In genomic region chr1:204415351-204415750, GRCh38 we compare ENCODE assay signal across 23 cellular contexts. TPM values are rescaled to one million over a fixed set of nuclear protein-coding genes. Genes with fewer than 3 reads are reported as not detected.
A peak's percentile ranks its signal among the peaks of the same experiment; 100 is the strongest.
DNase-seq lines count a peak whose midpoint lies in the region; ATAC-seq, FAIRE-seq and TF ChIP-seq lines count a peak whose summit lies in the region.
"Had no signal": no experiment of that assay in that cellular context is flagged by ENCODE, and none has a peak within 500 bp of the region (broad histone marks: within the 10 kb centered on the region; RNA-seq: fewer than 3 reads in every experiment).

No MANE protein-coding gene starts in this region.

- TF ChIP-seq RAD21 in A549 (conservative IDR thresholded peaks at IDR 0.05 in 1 of 2, IDR thresholded peaks at IDR 0.05 in 1 of 2): no peak

- no peaks in the 10 kb centered on the region for H3K36me3 ChIP-seq in colonic mucosa
- no peaks in the 10 kb centered on the region for H3K36me3 ChIP-seq in suprapubic skin
- H3K36me3 ChIP-seq: BLaER1 had no signal

- H3K27me3 Mint-ChIP-seq in natural killer cell treated with Interleukin-12 subunit alpha and Interleukin-12 subunit beta and Interleukin-15 and Interleukin-18, amount 100 ng/mL, for 72 hours: no peaks in the 10 kb centered on the region
- no peaks in the 10 kb centered on the region for H3K27me3 Mint-ChIP-seq in activated T-cell treated with anti-CD3 and anti-CD28 coated beads, Interleukin-2, amount 50 U/mL, for 4 hours (ENCODE audit: low read depth)
- H3K27me3 Mint-ChIP-seq: CD4-positive, alpha-beta T cell had no signal

- intact Hi-C loops in colonic mucosa (cut with DNase I): no loop called here

- POLR2A ChIA-PET in A549 (lab: Yijun Ruan, JAX): interaction anchor here (0.6 kb wide), 1 partner anchor 236 kb away, joined by 3 read pairs; no protein-coding TSS in a partner anchor
- POLR2A ChIA-PET in RWPE1 (lab: Yijun Ruan, JAX; ENCODE audit: low non-redundant PET): interaction anchor here (0.6 kb wide), 1 partner anchor 14 kb away, joined by 3 read pairs; no protein-coding TSS in a partner anchor

- H3K4me2 ChIP-seq in A549: no peak overlapping the region
- H3K4me2 ChIP-seq: BLaER1, KMS-11 had no signal

- H3K27me3 ChIP-seq in colonic mucosa (no peaks in the 10 kb centered on the region), suprapubic skin (no peaks in the 10 kb centered on the region)
- H3K27me3 ChIP-seq: BLaER1 had no signal

- no peak overlapping the region for H3K27ac Mint-ChIP-seq in natural killer cell treated with Interleukin-12 subunit alpha and Interleukin-12 subunit beta and Interleukin-15 and Interleukin-18, amount 100 ng/mL, for 72 hours
- H3K27ac Mint-ChIP-seq: CD4-positive, alpha-beta T cell had no signal

- TF ChIP-seq CTCF in A549 (IDR thresholded peaks at IDR 0.05): no peak
- TF ChIP-seq CTCF in RWPE1 (conservative IDR thresholded peaks at IDR 0.05; ENCODE audit: low read depth): no peak
- TF ChIP-seq CTCF in colonic mucosa (IDR thresholded peaks at IDR 0.05): no peak
- no peak for TF ChIP-seq CTCF in suprapubic skin (IDR thresholded peaks at IDR 0.05)

- ATAC-seq in A549: no peak
- ATAC-seq in natural killer cell treated with Interleukin-12 subunit alpha and Interleukin-12 subunit beta and Interleukin-15 and Interleukin-18, amount 100 ng/mL, for 72 hours: no peak
- no peak for ATAC-seq in activated T-cell treated with anti-CD3 and anti-CD28 coated beads, Interleukin-2, amount 50 U/mL, for 4 hours

- no peaks in the 10 kb centered on the region for H3K9me3 Mint-ChIP-seq in natural killer cell treated with Interleukin-12 subunit alpha and Interleukin-12 subunit beta and Interleukin-15 and Interleukin-18, amount 100 ng/mL, for 72 hours
- H3K9me3 Mint-ChIP-seq in activated T-cell treated with anti-CD3 and anti-CD28 coated beads, Interleukin-2, amount 50 U/mL, for 4 hours: no peaks in the 10 kb centered on the region
- H3K9me3 Mint-ChIP-seq: CD4-positive, alpha-beta T cell had no signal

- H3K9ac ChIP-seq in colonic mucosa (ENCODE audit: low read depth in 2 of 2, low read length in 2 of 2): no peak overlapping the region
- H3K9ac ChIP-seq: BLaER1, KMS-11 had no signal

- H3K4me3 ChIP-seq in A549 (no peak overlapping the region), colonic mucosa (no peak overlapping the region), suprapubic skin (no peak overlapping the region)
- H3K4me3 ChIP-seq: BLaER1, HAP-1, SK-N-MC had no signal

- DNase-seq in A549 (ENCODE audit: low read depth in 1 of 2, low spot score in 1 of 2): no peak
- DNase-seq in RWPE1 (ENCODE audit: low spot score): no peak
- peak; percentile 14 for DNase-seq in colonic mucosa
- DNase-seq in suprapubic skin (ENCODE audit: low spot score in 2 of 2): no peak
- no peak for DNase-seq in natural killer cell treated with Interleukin-12 subunit alpha and Interleukin-12 subunit beta and Interleukin-15 and Interleukin-18, amount 100 ng/mL, for 72 hours (ENCODE audit: low spot score)
- no peak for DNase-seq in activated T-cell treated with anti-CD3 and anti-CD28 coated beads, Interleukin-2, amount 50 U/mL, for 4 hours
- no peak for DNase-seq in UCSD-AML1 (lab: John Stamatoyannopoulos, UW; ENCODE audit: unreplicated experiment)
- DNase-seq: CD4-positive, alpha-beta T cell; DMS53; GOT3; IMR-90; NCI-H1048; NCI-H1417; NCI-H1694; NCI-H2029 treated with DMSO at 0.1 percent for 48 hours; NCI-H526 treated with DMSO at 0.1 percent for 48 hours; SIG-M5 had no signal

- peak overlapping the region; percentile 98 to 100; a peak in 5 of 6 replicates for H3K27ac ChIP-seq in A549
- H3K27ac ChIP-seq in RWPE1: peak overlapping the region; percentile 25; the same call in 1 of the 2 replicates
- no peak overlapping the region for H3K27ac ChIP-seq in colonic mucosa
- peak overlapping the region; percentile 92 for H3K27ac ChIP-seq in suprapubic skin
- H3K27ac ChIP-seq: BLaER1, KMS-11 had no signal

- peaks cover 5% of the 10 kb centered on the region for H3K36me3 Mint-ChIP-seq in natural killer cell treated with Interleukin-12 subunit alpha and Interleukin-12 subunit beta and Interleukin-15 and Interleukin-18, amount 100 ng/mL, for 72 hours
- H3K36me3 Mint-ChIP-seq in activated T-cell treated with anti-CD3 and anti-CD28 coated beads, Interleukin-2, amount 50 U/mL, for 4 hours (ENCODE audit: insufficient read depth): peaks cover 3% of the 10 kb centered on the region

- 96% methylated on average over 3 of the region's 3 CpGs for WGBS in A549 (ENCODE audit: missing lambda C conversion rate)
- WGBS in suprapubic skin: 93% methylated on average over 3 of the region's 3 CpGs

- H3K4me3 Mint-ChIP-seq in natural killer cell treated with Interleukin-12 subunit alpha and Interleukin-12 subunit beta and Interleukin-15 and Interleukin-18, amount 100 ng/mL, for 72 hours: no peak overlapping the region
- no peak overlapping the region for H3K4me3 Mint-ChIP-seq in activated T-cell treated with anti-CD3 and anti-CD28 coated beads, Interleukin-2, amount 50 U/mL, for 4 hours

- H3K4me1 ChIP-seq in A549: peaks cover 61% of the 10 kb centered on the region
- no peaks in the 10 kb centered on the region for H3K4me1 ChIP-seq in colonic mucosa
- peaks cover 55% of the 10 kb centered on the region for H3K4me1 ChIP-seq in suprapubic skin

- FAIRE-seq in A549 (lab: Jason Lieb, UNC): no peak
- FAIRE-seq: D721Med had no signal

- CTCF ChIA-PET in A549 (lab: Yijun Ruan, JAX): interaction anchor here (1.9 to 3.9 kb wide), 5 partner anchors 15 to 88 kb away, joined by 9 to 40 read pairs (median 12); partner anchors contain the start of gene PIK3C2B
- CTCF ChIA-PET in RWPE1 (lab: Yijun Ruan, JAX): interaction anchor here (0.6 to 2.6 kb wide), 5 partner anchors 17 to 554 kb away, joined by 3 to 7 read pairs (median 4); partner anchors contain the start of gene PIK3C2B

- TF ChIP-seq EP300 in A549 (IDR thresholded peaks at IDR 0.05) (no peak), suprapubic skin (IDR thresholded peaks at IDR 0.05) (no peak)

- H3K9me3 ChIP-seq in A549 (no peaks in the 10 kb centered on the region), colonic mucosa (no peaks in the 10 kb centered on the region), suprapubic skin (no peaks in the 10 kb centered on the region)
- H3K9me3 ChIP-seq: BLaER1, HAP-1 had no signal

- no peak for TF ChIP-seq POLR2A in A549 (IDR thresholded peaks at IDR 0.05; ENCODE audit: low read length)
- TF ChIP-seq POLR2A in suprapubic skin (IDR thresholded peaks at IDR 0.05): no peak

- peaks cover 40 to 45% of the 10 kb centered on the region in 2 donors for H3K4me1 Mint-ChIP-seq in natural killer cell treated with Interleukin-12 subunit alpha and Interleukin-12 subunit beta and Interleukin-15 and Interleukin-18, amount 100 ng/mL, for 72 hours (ENCODE audit: low read depth in 2 of 2)
- H3K4me1 Mint-ChIP-seq in activated T-cell treated with anti-CD3 and anti-CD28 coated beads, Interleukin-2, amount 50 U/mL, for 4 hours (ENCODE audit: low read depth): peaks cover 37% of the 10 kb centered on the region

TF ChIP-seq in A549, 52 proteins besides CTCF, POLR2A, EP300 and RAD21:
- TF ChIP-seq RNF2 (IDR thresholded peaks at IDR 0.05; ENCODE audit: borderline replicate concordance, low read depth) (no peak), NFE2L2 (conservative IDR thresholded peaks at IDR 0.05; ENCODE audit: low read length) (no peak), ESRRA (IDR thresholded peaks at IDR 0.05; ENCODE audit: borderline replicate concordance, low read length) (no peak), RCOR1 (IDR thresholded peaks at IDR 0.05; ENCODE audit: low read depth, low read length) (no peak), RFX5 (IDR thresholded peaks at IDR 0.05) (no peak), HDAC2 (IDR thresholded peaks at IDR 0.05) (no peak), BHLHE40 (IDR thresholded peaks at IDR 0.05; ENCODE audit: low read depth, low read length) (no peak)

RNA-seq across cellular contexts. Expression of gene PPP1R15B, which starts 3.7 kb away (rescaled TPM):
- 49.1 and 51.9 TPM in 2 replicates for polyA plus RNA-seq in A549 (2011; rRNA removed)
- 18.5 and 22.6 TPM in 2 replicates for polyA plus RNA-seq in A549 (2012; cell fraction: cytosol; rRNA removed)
- 17.7 and 22.8 TPM in 2 replicates for polyA plus RNA-seq in A549 (2012; cell fraction: nucleus; rRNA removed)
- 26.9 to 27.8 TPM (median 27.2 TPM) in 3 replicates for polyA plus RNA-seq in A549 (2017; fragmentation: RNase III; extraction: RNeasy Plus Mini Kit Qiagen cat#74134 plus additional on column Dnase treatment)
- 52.6 and 57.4 TPM in 2 replicates for polyA minus RNA-seq in A549 (2011; rRNA and poly(A)+ RNA removed)
- 10 to 100 TPM; 50.8 to 79.6 TPM for total RNA-seq in colonic mucosa
- total RNA-seq in suprapubic skin: 10 to 100 TPM; 51.2 to 66.4 (median 56.7) TPM
- total RNA-seq in natural killer cell treated with Interleukin-12 subunit alpha and Interleukin-12 subunit beta and Interleukin-15 and Interleukin-18, amount 100 ng/mL, for 72 hours: 10 to 100 TPM; 93.1 to 98.6 TPM
- total RNA-seq in activated T-cell treated with anti-CD3 and anti-CD28 coated beads, Interleukin-2, amount 50 U/mL, for 4 hours: 10 to 100 TPM; 71.7 to 80.1 (median 72.9) TPM

RNA-seq across cellular contexts. Expression of gene PLEKHA6, which starts 55.6 kb away (rescaled TPM):
- polyA plus RNA-seq in A549 (2011; rRNA removed) (13.0 and 16.4 TPM in 2 replicates), A549 (2017; fragmentation: RNase III; extraction: RNeasy Plus Mini Kit Qiagen cat#74134 plus additional on column Dnase treatment) (17.9 to 26.2 TPM (median 23.4 TPM) in 3 replicates)
- 12.1 and 14.8 TPM in 2 replicates for polyA plus RNA-seq in A549 (2012; cell fraction: cytosol; rRNA removed)
- polyA plus RNA-seq in A549 (2012; cell fraction: nucleus; rRNA removed): 54.7 and 55.1 TPM in 2 replicates
- 12.4 and 13.0 TPM in 2 replicates for polyA minus RNA-seq in A549 (2011; rRNA and poly(A)+ RNA removed)
- total RNA-seq in colonic mucosa (100 to 1,000 TPM in 1 of 2 donors, 10 to 100 TPM in 1; 84.5 to 165 TPM), suprapubic skin (10 to 100 TPM in 3 of 4 donors, 1 to 10 TPM in 1; 3.7 to 15.4 (median 12.8) TPM)
- under 1 TPM; 0.17 to 0.89 TPM for total RNA-seq in natural killer cell treated with Interleukin-12 subunit alpha and Interleukin-12 subunit beta and Interleukin-15 and Interleukin-18, amount 100 ng/mL, for 72 hours
- total RNA-seq in activated T-cell treated with anti-CD3 and anti-CD28 coated beads, Interleukin-2, amount 50 U/mL, for 4 hours: under 1 TPM; 0.19 to 0.61 (median 0.29) TPM
- total RNA-seq: G401 had no signal

Comparison
In these comparisons a context has a peak if more than half of its experiments do, and no peak if none do; other contexts are left out.
1. RNA of gene PLEKHA6, which starts 55.6 kb away (total RNA-seq): 84.5 to 165 TPM in colonic mucosa; 3.7 to 15.4 TPM in suprapubic skin, 0.17 to 0.89 TPM in natural killer cell treated with Interleukin-12 subunit alpha and Interleukin-12 subunit beta and Interleukin-15 and Interleukin-18, amount 100 ng/mL, for 72 hours and 0.19 to 0.61 TPM in activated T-cell treated with anti-CD3 and anti-CD28 coated beads, Interleukin-2, amount 50 U/mL, for 4 hours; every median in the first group is over 4 times any median in the second.